Comparison of ENCODE assay signal across 1 cellular context in genomic region chr16:1073566-1074378, GRCh38.
A peak's percentile ranks its signal among the peaks of the same experiment; 100 is the strongest.
TF ChIP-seq lines count a peak whose summit lies in the region.

No MANE protein-coding gene starts in this region.

TF ChIP-seq in H1, 55 proteins besides CTCF, POLR2A, EP300 and RAD21:
- no peak for TF ChIP-seq ASH2L (IDR thresholded peaks at IDR 0.05; ENCODE audit: low read length)
- no peak for TF ChIP-seq CBX5 (IDR thresholded peaks at IDR 0.05; ENCODE audit: low read depth, low read length)
- TF ChIP-seq ATF3 (IDR thresholded peaks at IDR 0.05; ENCODE audit: insufficient read depth, low read depth, low read length): no peak
- TF ChIP-seq SIX5 (IDR thresholded peaks at IDR 0.05; ENCODE audit: low read depth, low read length): no peak
- 0 out of 2 replicates have a peak, but pooled peaks have one; percentile 38 for TF ChIP-seq GABPA (IDR thresholded peaks at IDR 0.05; ENCODE audit: borderline replicate concordance, insufficient read depth, low read length)
- TF ChIP-seq POU5F1 (IDR thresholded peaks at IDR 0.05; ENCODE audit: low read depth, low read length): no peak
- no peak for TF ChIP-seq SIRT6 (IDR thresholded peaks at IDR 0.05; ENCODE audit: low read length)
- 0 out of 2 replicates have a peak, but pooled peaks have one; percentile 10 for TF ChIP-seq MAX (IDR thresholded peaks at IDR 0.05)
